1 cellular context compared by ENCODE assay signal in genomic region chr15:48940508-48940907, GRCh38.
TF ChIP-seq lines count a peak whose summit lies in the region.

No MANE protein-coding gene starts in this region.

TF ChIP-seq in GM12878, 131 proteins besides CTCF, POLR2A, EP300 and RAD21 (continued from another document and continues in another):
- peak; percentile 84 for TF ChIP-seq CBFB (IDR thresholded peaks at IDR 0.05; ENCODE audit: low read depth)
- TF ChIP-seq BRCA1 (IDR thresholded peaks at IDR 0.05; ENCODE audit: low read depth, low read length) = no peak
- TF ChIP-seq SMC3 (IDR thresholded peaks at IDR 0.05; ENCODE audit: borderline replicate concordance, low read length) = no peak
- 0 out of 2 replicates have a peak, but pooled peaks have one; percentile 72 for TF ChIP-seq FOXM1 (IDR thresholded peaks at IDR 0.05; ENCODE audit: low read depth, low read length)
- no peak for TF ChIP-seq NFYA (IDR thresholded peaks at IDR 0.05; ENCODE audit: borderline replicate concordance, low read depth, low read length)
- TF ChIP-seq MYC (IDR thresholded peaks at IDR 0.05; ENCODE audit: insufficient read depth, insufficient read length, insufficient replicate concordance, low read length, severe bottlenecking) = no peak
- TF ChIP-seq EGR1 (IDR thresholded peaks at IDR 0.05; ENCODE audit: borderline replicate concordance in 1 of 2, low read depth in 2 of 2, low read length in 2 of 2) = no peak
- peak; percentile 91; the same call in 1 of the 2 replicates for TF ChIP-seq STAT3 (IDR thresholded peaks at IDR 0.05; ENCODE audit: low read depth, low read length)
- TF ChIP-seq ETV6 (conservative IDR thresholded peaks at IDR 0.05 in 1 of 2, IDR thresholded peaks at IDR 0.05 in 1 of 2; ENCODE audit: borderline replicate concordance in 1 of 2, low read depth in 1 of 2) = peak in 1 of 2 experiments; percentile 59; a peak in 1 of 4 replicates
- TF ChIP-seq CUX1 (IDR thresholded peaks at IDR 0.05; ENCODE audit: insufficient replicate concordance, low read depth, low read length) = no peak
- TF ChIP-seq ZNF687 (IDR thresholded peaks at IDR 0.05) = peak; percentile 48; the same call in 1 of the 2 replicates
- no peak for TF ChIP-seq TARDBP (IDR thresholded peaks at IDR 0.05; ENCODE audit: borderline replicate concordance)
- TF ChIP-seq TAF1 (IDR thresholded peaks at IDR 0.05; ENCODE audit: borderline replicate concordance, low read depth, low read length) = no peak
- no peak; a peak in 1 of 4 replicates for TF ChIP-seq CEBPB (IDR thresholded peaks at IDR 0.05; ENCODE audit: borderline replicate concordance in 1 of 2, low read depth in 2 of 2, low read length in 2 of 2)
- peak; percentile 97 for TF ChIP-seq CREB1 (IDR thresholded peaks at IDR 0.05; ENCODE audit: low read depth)
- TF ChIP-seq CREM (IDR thresholded peaks at IDR 0.05; ENCODE audit: low read depth) = peak; percentile 99
- no peak for TF ChIP-seq SIN3A (IDR thresholded peaks at IDR 0.05; ENCODE audit: low read depth, low read length)
- no peak for TF ChIP-seq ZBTB40 (IDR thresholded peaks at IDR 0.05; ENCODE audit: borderline replicate concordance)
- no peak for TF ChIP-seq NRF1 (conservative IDR thresholded peaks at IDR 0.05; ENCODE audit: low read depth, low read length)
- TF ChIP-seq YBX1 (IDR thresholded peaks at IDR 0.05) = no peak
- peak; percentile 82 for TF ChIP-seq BMI1 (IDR thresholded peaks at IDR 0.05; ENCODE audit: borderline replicate concordance)
- TF ChIP-seq MEF2B (IDR thresholded peaks at IDR 0.05; ENCODE audit: partially characterized antibody, poor library complexity, severe bottlenecking) = peak; percentile 32
- TF ChIP-seq WRNIP1 (IDR thresholded peaks at IDR 0.05; ENCODE audit: borderline replicate concordance, low read depth, low read length) = 0 out of 2 replicates have a peak, but pooled peaks have one; percentile 69
- TF ChIP-seq SUPT20H (IDR thresholded peaks at IDR 0.05; ENCODE audit: borderline replicate concordance, control insufficient read depth, low read depth, low read length) = no peak
- no peak for TF ChIP-seq ZSCAN29 (IDR thresholded peaks at IDR 0.05)
- TF ChIP-seq ZNF24 (IDR thresholded peaks at IDR 0.05) = no peak
- TF ChIP-seq HDGF (IDR thresholded peaks at IDR 0.05) = no peak
- TF ChIP-seq RELA (IDR thresholded peaks at IDR 0.05; ENCODE audit: borderline replicate concordance, partially characterized antibody) = peak; percentile 11
- TF ChIP-seq NR2F1 (conservative IDR thresholded peaks at IDR 0.05) = peak; percentile 100
- peak; percentile 98 for TF ChIP-seq DPF2 (IDR thresholded peaks at IDR 0.05)
- TF ChIP-seq ZBTB11 (CRISPR knock-in tag; IDR thresholded peaks at IDR 0.05) = no peak
- no peak for TF ChIP-seq RFX5 (IDR thresholded peaks at IDR 0.05; ENCODE audit: low read depth, low read length)
- no peak for TF ChIP-seq RBBP5 (conservative IDR thresholded peaks at IDR 0.05)
- TF ChIP-seq JUNB (IDR thresholded peaks at IDR 0.05) = peak; percentile 96
- no peak for TF ChIP-seq KDM1A (IDR thresholded peaks at IDR 0.05; ENCODE audit: borderline replicate concordance)
- peak; percentile 47; the same call in 1 of the 2 replicates for TF ChIP-seq GABPA (IDR thresholded peaks at IDR 0.05; ENCODE audit: low read depth)
- no peak for TF ChIP-seq E2F4 (IDR thresholded peaks at IDR 0.05; ENCODE audit: low read depth, low read length)
- TF ChIP-seq HDAC2 (IDR thresholded peaks at IDR 0.05) = no peak
- peak; percentile 54 for TF ChIP-seq MYB (IDR thresholded peaks at IDR 0.05; ENCODE audit: borderline replicate concordance, low read depth, low read length)
- no peak for TF ChIP-seq SRF (IDR thresholded peaks at IDR 0.05; ENCODE audit: low read depth in 2 of 2, low read length in 2 of 2)
- no peak for TF ChIP-seq PRDM15 (CRISPR knock-in tag; IDR thresholded peaks at IDR 0.05)
